ENCODE assay signal across 22 cellular contexts in genomic region chr16:1579214-1579613, GRCh38. TPM values are rescaled to one million over a fixed set of nuclear protein-coding genes. Genes with fewer than 3 reads are reported as not detected.
DNase-seq lines count a peak whose midpoint lies in the region; ATAC-seq, FAIRE-seq and TF ChIP-seq lines count a peak whose summit lies in the region.
"Had no signal": no experiment of that assay in that cellular context is flagged by ENCODE, and none has a peak within 500 bp of the region (broad histone marks: within the 10 kb centered on the region; RNA-seq: fewer than 3 reads in every experiment).

No MANE protein-coding gene starts in this region.

- TF ChIP-seq RAD21 in GM12878 (IDR thresholded peaks at IDR 0.05; ENCODE audit: insufficient read depth, low read depth, low read length) = 0 out of 2 replicates have a peak, but pooled peaks have one; percentile 15

- peak; percentile 28 for DNase-seq in activated CD4-positive, alpha-beta T cell treated with anti-CD3 and anti-CD28 coated beads, Interleukin-2, amount 10 ng/mL, durations not matched to agents 7 days and 5 days
- DNase-seq in activated CD4-positive, alpha-beta T cell treated with anti-CD3 and anti-CD28 coated beads for 1 hour = no peak
- peak; percentile 13 for DNase-seq in SK-MEL-5 (ENCODE audit: low read depth, low spot score)
- no peak for DNase-seq in GM12878 (ENCODE audit: low read depth, low spot score)
- DNase-seq in stimulated activated effector memory CD8-positive, alpha-beta T cell treated with anti-CD3 and anti-CD28 coated beads, Interleukin-12 subunit alpha, Interleukin-12 subunit beta, amount 100 ng/mL, for 72 hours (ENCODE audit: low spot score in 2 of 2) = no peak
- no peak for DNase-seq in NAMALWA (ENCODE audit: low spot score)
- DNase-seq: Calu3, H7, IMR-90, Kasumi-1, MG63, NCI-H1105 treated with DMSO at 0.1 percent for 48 hours, NCI-H1694, NCI-H2081 treated with DMSO at 0.1 percent for 48 hours, SJCRH30 had no signal

- no peaks in the 10 kb centered on the region for H3K79me2 ChIP-seq in GM12878 (ENCODE audit: control insufficient read depth, insufficient read depth, low read length)

- H3K4me2 ChIP-seq in GM12878 (ENCODE audit: control insufficient read depth, insufficient read depth) = no peak overlapping the region

- no peak overlapping the region for H3K27ac ChIP-seq in GM12878 (ENCODE audit: control insufficient read depth, insufficient read depth)
- H3K27ac ChIP-seq: SJCRH30 had no signal

- POLR2A ChIA-PET in activated CD4-positive, alpha-beta T cell treated with anti-CD3 and anti-CD28 coated beads, Interleukin-2, amount 10 ng/mL, durations not matched to agents 7 days and 5 days (lab: Charles Lee) = no interaction called here
- POLR2A ChIA-PET in GM12878 (lab: Charles Lee) = no interaction called here

- in situ Hi-C loops in SK-MEL-5 (cut with HindIII; ENCODE audit: low pct_unique_long_range_greater_than_20kb, low sequenced_read_pairs) (no loop called here), GM12878 (cut with MboI) (no loop called here)

- H3K9me3 Mint-ChIP-seq in activated CD4-positive, alpha-beta T cell treated with anti-CD3 and anti-CD28 coated beads, Interleukin-2, amount 10 ng/mL, durations not matched to agents 7 days and 5 days = no peaks in the 10 kb centered on the region
- H3K9me3 Mint-ChIP-seq in stimulated activated effector memory CD8-positive, alpha-beta T cell treated with anti-CD3 and anti-CD28 coated beads, Interleukin-12 subunit alpha, Interleukin-12 subunit beta, amount 100 ng/mL, for 72 hours = no peaks in the 10 kb centered on the region
- H3K9me3 Mint-ChIP-seq: CD4-positive, alpha-beta memory T cell had no signal

- no peak overlapping the region for H3K9ac ChIP-seq in GM12878 (ENCODE audit: control insufficient read depth, insufficient read depth, low read length)

- SMC1A ChIA-PET in GM12878 (lab: Charles Lee; ENCODE audit: uncharacterized antibody, unreplicated experiment) = no interaction called here

- 0 out of 6 replicates have a peak, but pooled peaks of 2 of the 3 experiments have one; percentile 2 to 7 for TF ChIP-seq CTCF in GM12878 (IDR thresholded peaks at IDR 0.05 in 2 of 3, conservative IDR thresholded peaks at IDR 0.05 in 1 of 3; ENCODE audit: control insufficient read depth in 2 of 3, extremely low read depth in 1 of 3, insufficient read depth in 1 of 3, low read depth in 3 of 3, low read length in 3 of 3)

- BruUV-seq in GM12878 (replicated peaks; lab: Mats Ljungman, UMichigan) = no TSS peak

- no peaks in the 10 kb centered on the region for H3K27me3 ChIP-seq in GM12878 (replicated peaks in 1 of 2; ENCODE audit: control insufficient read depth in 2 of 2, insufficient read depth in 2 of 2, low read length in 1 of 2)
- H3K27me3 ChIP-seq: MG63, SJCRH30 had no signal

- no peak for FAIRE-seq in GM12878 (lab: Jason Lieb, UNC)
- FAIRE-seq: A204.1, HTR-8/SVneo had no signal

- WGBS in GM12878 (ENCODE audit: insufficient coverage, insufficient replicate concordance, low lambda C conversion rate, missing lambda C conversion rate) = 72% methylated on average over 5 of the region's 5 CpGs

- H4K20me1 ChIP-seq in GM12878 (ENCODE audit: control insufficient read depth, insufficient read depth) = no peaks in the 10 kb centered on the region

- intact Hi-C loops in GM12878 (cut with micrococcal nuclease; ENCODE audit: unreplicated experiment) = no loop called here

- CTCF ChIA-PET in activated CD4-positive, alpha-beta T cell treated with anti-CD3 and anti-CD28 coated beads, Interleukin-2, amount 10 ng/mL, durations not matched to agents 7 days and 5 days (lab: Charles Lee) = interaction anchor here (0.6 to 1.2 kb wide), 3 partner anchors 8 to 147 kb away, joined by 3 to 4 read pairs (median 3); no protein-coding TSS in a partner anchor
- CTCF ChIA-PET in GM12878 (lab: Yijun Ruan, JAX) = no interaction called here

- no peak overlapping the region for H3K4me3 ChIP-seq in GM12878
- H3K4me3 ChIP-seq: MG63, SJCRH30 had no signal

- H3K27me3 Mint-ChIP-seq in activated CD4-positive, alpha-beta T cell treated with anti-CD3 and anti-CD28 coated beads, Interleukin-2, amount 10 ng/mL, durations not matched to agents 7 days and 5 days = no peaks in the 10 kb centered on the region
- H3K27me3 Mint-ChIP-seq: CD4-positive, alpha-beta memory T cell had no signal

- H2AFZ ChIP-seq in GM12878 (ENCODE audit: control insufficient read depth, low read depth, low read length) = no peak overlapping the region

- RAD21 ChIA-PET in GM12878 (lab: Charles Lee; ENCODE audit: unreplicated experiment) = no interaction called here

- no peak for TF ChIP-seq EP300 in GM12878 (IDR thresholded peaks at IDR 0.05; ENCODE audit: borderline replicate concordance in 1 of 2, control insufficient read depth in 1 of 2, low read depth in 2 of 2, low read length in 2 of 2)

- H3K4me3 Mint-ChIP-seq in activated CD4-positive, alpha-beta T cell treated with anti-CD3 and anti-CD28 coated beads, Interleukin-2, amount 10 ng/mL, durations not matched to agents 7 days and 5 days = no peak overlapping the region
- no peak overlapping the region for H3K4me3 Mint-ChIP-seq in stimulated activated effector memory CD8-positive, alpha-beta T cell treated with anti-CD3 and anti-CD28 coated beads, Interleukin-12 subunit alpha, Interleukin-12 subunit beta, amount 100 ng/mL, for 72 hours
- H3K4me3 Mint-ChIP-seq: CD4-positive, alpha-beta memory T cell had no signal

- no peaks in the 10 kb centered on the region for H3K4me1 ChIP-seq in GM12878 (ENCODE audit: control insufficient read depth, insufficient read depth, low read length)
- H3K4me1 ChIP-seq: SJCRH30 had no signal

- no peaks in the 10 kb centered on the region for H3K36me3 Mint-ChIP-seq in activated CD4-positive, alpha-beta T cell treated with anti-CD3 and anti-CD28 coated beads, Interleukin-2, amount 10 ng/mL, durations not matched to agents 7 days and 5 days (ENCODE audit: low read depth)
- H3K36me3 Mint-ChIP-seq in stimulated activated effector memory CD8-positive, alpha-beta T cell treated with anti-CD3 and anti-CD28 coated beads, Interleukin-12 subunit alpha, Interleukin-12 subunit beta, amount 100 ng/mL, for 72 hours = no peaks in the 10 kb centered on the region

- no peak for ATAC-seq in GM12878
- peak; percentile 40 for ATAC-seq in stimulated activated effector memory CD8-positive, alpha-beta T cell treated with anti-CD3 and anti-CD28 coated beads, Interleukin-12 subunit alpha, Interleukin-12 subunit beta, amount 100 ng/mL, for 72 hours
- ATAC-seq in HG03457 (IDR thresholded peaks at IDR 0.05; ENCODE audit: unreplicated experiment) = no peak
- ATAC-seq in HG03025 (IDR thresholded peaks at IDR 0.05; ENCODE audit: low FRiP score, unreplicated experiment) = no peak
- ATAC-seq: Panc1 had no signal

- H3K36me3 ChIP-seq in GM12878 (ENCODE audit: control insufficient read depth in 2 of 2, insufficient read depth in 2 of 2, low read length in 1 of 2) = no peaks in the 10 kb centered on the region
- H3K36me3 ChIP-seq: SJCRH30 had no signal

- no peak for TF ChIP-seq POLR2A in GM12878 (IDR thresholded peaks at IDR 0.05; ENCODE audit: low read depth, low read length)

- no peaks in the 10 kb centered on the region for H3K4me1 Mint-ChIP-seq in activated CD4-positive, alpha-beta T cell treated with anti-CD3 and anti-CD28 coated beads, Interleukin-2, amount 10 ng/mL, durations not matched to agents 7 days and 5 days
- peaks cover 5% of the 10 kb centered on the region for H3K4me1 Mint-ChIP-seq in stimulated activated effector memory CD8-positive, alpha-beta T cell treated with anti-CD3 and anti-CD28 coated beads, Interleukin-12 subunit alpha, Interleukin-12 subunit beta, amount 100 ng/mL, for 72 hours

- H3K27ac Mint-ChIP-seq in activated CD4-positive, alpha-beta T cell treated with anti-CD3 and anti-CD28 coated beads, Interleukin-2, amount 10 ng/mL, durations not matched to agents 7 days and 5 days = no peak overlapping the region
- H3K27ac Mint-ChIP-seq in stimulated activated effector memory CD8-positive, alpha-beta T cell treated with anti-CD3 and anti-CD28 coated beads, Interleukin-12 subunit alpha, Interleukin-12 subunit beta, amount 100 ng/mL, for 72 hours = no peak overlapping the region

- H3K9me3 ChIP-seq in GM12878 (replicated peaks; ENCODE audit: control insufficient read depth, insufficient read depth, low read length) = no peaks in the 10 kb centered on the region; the same call in 2 of the 3 replicates
- H3K9me3 ChIP-seq: MG63, SJCRH30 had no signal

RNA-seq across cellular contexts. Expression of gene IFT140, which starts 32.7 kb away (rescaled TPM):
- 1 to 10 TPM; 9.3 TPM for total RNA-seq in activated CD4-positive, alpha-beta T cell treated with anti-CD3 and anti-CD28 coated beads, Interleukin-2, amount 10 ng/mL, durations not matched to agents 7 days and 5 days
- 4.9 and 6.7 TPM in 2 replicates for total RNA-seq in SK-MEL-5 (2014; rRNA removed; shearing (Covaris generic))
- 7.9 and 14.5 TPM in 2 replicates for polyA plus RNA-seq in SK-MEL-5 (2015; cell fraction: cytosol; rRNA removed)
- 28.1 and 31.6 TPM in 2 replicates for polyA plus RNA-seq in SK-MEL-5 (2015; cell fraction: nucleus; rRNA removed)
- total RNA-seq in GM12878 (2013; cell fraction: nucleolus; rRNA removed) = 44.8 and 53.7 TPM in 2 replicates
- total RNA-seq in GM12878 (2014; rRNA removed) (2.5 and 3.1 TPM in 2 replicates), GM12878 (2014; rRNA removed; fragmentation: Illumina TruSeq; extraction: Trizol) (2.4 and 2.8 TPM in 2 replicates), GM12878 (2021) (5.7 and 6.5 TPM in 2 replicates)
- 1.8 TPM for polyA plus RNA-seq in GM12878 (2011; ENCODE audit: low read depth)
- polyA plus RNA-seq in GM12878 (2011; rRNA removed) (1.7 and 2.9 TPM in 2 replicates), GM12878 (2014; fragmentation: Illumina TruSeq; extraction: Trizol) (0.81 and 2.9 TPM in 2 replicates), GM12878 (2014; fragmentation: Nextera tagmentation; extraction: Ambion mirVana) (under 1 TPM; 0.29 to 0.48 TPM), GM12878 (2014; rRNA removed) (2.9 and 4.4 TPM in 2 replicates), GM12878 (2016; fragmentation: Nextera tagmentation; extraction: Ambion mirVana) (1 to 10 TPM; 2.9 to 3.8 TPM)
- 2.3 and 3.2 TPM in 2 replicates for polyA plus RNA-seq in GM12878 (2011; cell fraction: cytosol; rRNA removed)
- 12.8 and 13.0 TPM in 2 replicates for polyA plus RNA-seq in GM12878 (2011; cell fraction: nucleus; rRNA removed)
- polyA plus RNA-seq in GM12878 (2012) = 4.6 and 4.8 TPM in 2 replicates
- polyA minus RNA-seq in GM12878 (2011; rRNA and poly(A)+ RNA removed) = 6.4 and 8.0 TPM in 2 replicates
- polyA minus RNA-seq in GM12878 (2011; cell fraction: cytosol; rRNA and poly(A)+ RNA removed) = 1.2 and 2.7 TPM in 2 replicates
- 7.1 and 16.3 TPM in 2 replicates for polyA minus RNA-seq in GM12878 (2011; cell fraction: nucleus; rRNA and poly(A)+ RNA removed)

RNA-seq across cellular contexts. Expression of gene CRAMP1, which starts 32.9 kb away (rescaled TPM):
- total RNA-seq in activated CD4-positive, alpha-beta T cell treated with anti-CD3 and anti-CD28 coated beads, Interleukin-2, amount 10 ng/mL, durations not matched to agents 7 days and 5 days = 10 to 100 TPM; 25.6 to 27.4 TPM
- total RNA-seq in SK-MEL-5 (2014; rRNA removed; shearing (Covaris generic)) = 4.7 and 5.4 TPM in 2 replicates
- polyA plus RNA-seq in SK-MEL-5 (2015; cell fraction: cytosol; rRNA removed) = 15.2 and 19.3 TPM in 2 replicates
- polyA plus RNA-seq in SK-MEL-5 (2015; cell fraction: nucleus; rRNA removed) = 28.6 and 41.4 TPM in 2 replicates
- 23.0 and 27.5 TPM in 2 replicates for total RNA-seq in GM12878 (2013; cell fraction: nucleolus; rRNA removed)
- total RNA-seq in GM12878 (2014; rRNA removed) = 2.8 and 4.2 TPM in 2 replicates
- total RNA-seq in GM12878 (2014; rRNA removed; fragmentation: Illumina TruSeq; extraction: Trizol) = 3.0 and 3.7 TPM in 2 replicates
- total RNA-seq in GM12878 (2021) = 8.1 and 9.8 TPM in 2 replicates
- polyA plus RNA-seq in GM12878 (2011; ENCODE audit: low read depth) = 4.7 TPM
- polyA plus RNA-seq in GM12878 (2011; rRNA removed) = 3.6 and 5.2 TPM in 2 replicates
- 5.6 and 6.4 TPM in 2 replicates for polyA plus RNA-seq in GM12878 (2011; cell fraction: cytosol; rRNA removed)
- polyA plus RNA-seq in GM12878 (2011; cell fraction: nucleus; rRNA removed) = 16.0 and 25.6 TPM in 2 replicates
- 4.1 and 5.8 TPM in 2 replicates for polyA plus RNA-seq in GM12878 (2012)
- 3.3 and 7.4 TPM in 2 replicates for polyA plus RNA-seq in GM12878 (2014; fragmentation: Illumina TruSeq; extraction: Trizol)
- polyA plus RNA-seq in GM12878 (2014; fragmentation: Nextera tagmentation; extraction: Ambion mirVana) = under 1 TPM; 0.37 to 0.38 TPM
- polyA plus RNA-seq in GM12878 (2014; rRNA removed) = 6.8 and 7.7 TPM in 2 replicates
- polyA plus RNA-seq in GM12878 (2016; fragmentation: Nextera tagmentation; extraction: Ambion mirVana) = 1 to 10 TPM in 1 of 2 experiments, under 1 TPM in 1; 0.81 to 1.4 TPM
- polyA minus RNA-seq in GM12878 (2011; rRNA and poly(A)+ RNA removed) = 5.3 and 12.3 TPM in 2 replicates
- polyA minus RNA-seq in GM12878 (2011; cell fraction: cytosol; rRNA and poly(A)+ RNA removed) = 1.7 and 3.7 TPM in 2 replicates
- polyA minus RNA-seq in GM12878 (2011; cell fraction: nucleus; rRNA and poly(A)+ RNA removed) = 5.4 and 11.8 TPM in 2 replicates

RNA-seq across cellular contexts. Expression of gene TMEM204, which starts 45.7 kb away (rescaled TPM):
- total RNA-seq in activated CD4-positive, alpha-beta T cell treated with anti-CD3 and anti-CD28 coated beads, Interleukin-2, amount 10 ng/mL, durations not matched to agents 7 days and 5 days = 10 to 100 TPM; 60.6 to 73.5 TPM
- total RNA-seq in SK-MEL-5 (2014; rRNA removed; shearing (Covaris generic)) = not detected in 2 replicates
- not detected in 2 replicates for polyA plus RNA-seq in SK-MEL-5 (2015; cell fraction: cytosol; rRNA removed)
- polyA plus RNA-seq in SK-MEL-5 (2015; cell fraction: nucleus; rRNA removed) = not detected in 2 replicates
- total RNA-seq in GM12878 (2013; cell fraction: nucleolus; rRNA removed) = not detected in 2 replicates
- total RNA-seq in GM12878 (2014; rRNA removed) (not detected in 2 replicates), GM12878 (2014; rRNA removed; fragmentation: Illumina TruSeq; extraction: Trizol) (not detected in 2 replicates), GM12878 (2021) (0.18 TPM in 1 of 2 replicates, not detected in the other)
- polyA plus RNA-seq in GM12878 (2011; ENCODE audit: low read depth) = not detected
- polyA plus RNA-seq in GM12878 (2011; rRNA removed) (not detected in 2 replicates), GM12878 (2014; fragmentation: Illumina TruSeq; extraction: Trizol) (not detected in 2 replicates), GM12878 (2014; fragmentation: Nextera tagmentation; extraction: Ambion mirVana) (under 1 TPM in 1 of 2 experiments, not detected in 1; 0.05 TPM), GM12878 (2014; rRNA removed) (not detected in 2 replicates), GM12878 (2016; fragmentation: Nextera tagmentation; extraction: Ambion mirVana) (under 1 TPM in 1 of 2 experiments, not detected in 1; 0.30 TPM)
- polyA plus RNA-seq in GM12878 (2011; cell fraction: cytosol; rRNA removed) = not detected in 2 replicates
- not detected in 2 replicates for polyA plus RNA-seq in GM12878 (2011; cell fraction: nucleus; rRNA removed)
- polyA plus RNA-seq in GM12878 (2012) = 0.10 and 0.12 TPM in 2 replicates
- not detected in 2 replicates for polyA minus RNA-seq in GM12878 (2011; rRNA and poly(A)+ RNA removed)
- not detected in 2 replicates for polyA minus RNA-seq in GM12878 (2011; cell fraction: cytosol; rRNA and poly(A)+ RNA removed)
- not detected in 2 replicates for polyA minus RNA-seq in GM12878 (2011; cell fraction: nucleus; rRNA and poly(A)+ RNA removed)
- total RNA-seq: Calu3, NCI-H460 had no signal

Comparison
In these comparisons a context has a peak if more than half of its experiments do, and no peak if none do; other contexts are left out.
1. DNase-seq: peak in activated CD4-positive, alpha-beta T cell treated with anti-CD3 and anti-CD28 coated beads, Interleukin-2, amount 10 ng/mL, durations not matched to agents 7 days and 5 days (single experiment) and SK-MEL-5 (single experiment); none in activated CD4-positive, alpha-beta T cell treated with anti-CD3 and anti-CD28 coated beads for 1 hour (single experiment), GM12878 (single experiment), stimulated activated effector memory CD8-positive, alpha-beta T cell treated with anti-CD3 and anti-CD28 coated beads, Interleukin-12 subunit alpha, Interleukin-12 subunit beta, amount 100 ng/mL, for 72 hours (0 of 2) and NAMALWA (single experiment).
2. RNA of gene TMEM204, which starts 45.7 kb away (total RNA-seq): 60.6 to 73.5 TPM in activated CD4-positive, alpha-beta T cell treated with anti-CD3 and anti-CD28 coated beads, Interleukin-2, amount 10 ng/mL, durations not matched to agents 7 days and 5 days; not detected in SK-MEL-5 and 0.18 TPM in GM12878; every median in the first group is over 10 times any median in the second.